In the genomic region with DNA sequence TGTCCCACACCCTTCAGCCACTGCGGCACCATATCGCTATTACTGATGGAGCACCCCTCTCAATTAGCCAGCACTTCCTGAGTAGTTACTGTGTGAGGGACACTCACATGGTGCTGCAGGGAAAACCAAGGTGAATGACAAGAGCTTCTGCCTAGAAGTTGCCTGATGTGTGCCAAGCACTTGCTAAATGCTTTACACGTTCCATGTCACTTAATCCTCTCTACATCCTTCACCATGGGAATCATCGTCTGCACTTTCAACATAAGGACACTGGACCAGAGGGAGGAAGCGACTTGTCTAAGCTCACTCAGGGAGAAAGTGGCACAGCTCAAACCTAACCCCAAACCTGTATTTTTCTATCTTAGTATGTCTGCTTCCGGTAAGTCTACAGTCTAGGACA, we compare ENCODE assay signal across 32 cellular contexts.
"Had no signal": no experiment of that assay in that cellular context is flagged by ENCODE, and none has a peak within 500 bp of the region (broad histone marks: within the 10 kb centered on the region; RNA-seq: fewer than 3 reads in every experiment).

No MANE protein-coding gene starts in this region.

- H3K4me1 ChIP-seq: adrenal gland, ascending aorta, body of pancreas, breast epithelium had no signal

- ATAC-seq: activated naive CD4-positive, alpha-beta T cell treated with anti-CD3 and anti-CD28 coated beads, Interleukin-2, amount 50 U/mL, for 72 hours; activated naive CD8-positive, alpha-beta T cell treated with anti-CD3 and anti-CD28 coated beads, Interleukin-2, amount 50 U/mL, for 24 hours; activated T-cell treated with anti-CD3 and anti-CD28 coated beads, Interleukin-2, amount 50 U/mL, for 4 hours; activated T-cell treated with anti-CD3 and anti-CD28 coated beads, Interleukin-2, amount 50 U/mL, for 72 hours; activated T-helper 17 cell treated with anti-CD3 and anti-CD28 coated beads, Interleukin-2, amount 50 U/mL, for 72 hours; body of pancreas had no signal

- H3K27ac ChIP-seq: adrenal gland, ascending aorta, body of pancreas, brain microvascular endothelial cell, breast epithelium, cardiac muscle cell had no signal

- H3K27me3 ChIP-seq: adrenal gland, ascending aorta, body of pancreas, brain microvascular endothelial cell, breast epithelium, cardiac muscle cell had no signal

- H3K36me3 ChIP-seq: adrenal gland, ascending aorta, brain microvascular endothelial cell, breast epithelium, cardiac muscle cell had no signal

- DNase-seq: activated effector memory CD4-positive, alpha-beta T cell treated with anti-CD3 and anti-CD28 coated beads, Interleukin-2, amount 50 U/mL, for 16 hours; activated effector memory CD4-positive, alpha-beta T cell treated with Interleukin-2 at 50 U/mL for 16 hours; activated gamma-delta T cell; activated gamma-delta T cell treated with Interleukin-2 at 50 U/mL for 16 hours; activated naive CD4-positive, alpha-beta T cell; activated naive CD4-positive, alpha-beta T cell treated with anti-CD3 and anti-CD28 coated beads for 36 hours; activated naive CD4-positive, alpha-beta T cell treated with anti-CD3 and anti-CD28 coated beads, Interleukin-2, amount 10 ng/mL, durations not matched to agents 7 days and 5 days; activated naive CD4-positive, alpha-beta T cell treated with anti-CD3 and anti-CD28 coated beads, Interleukin-2, amount 50 U/mL, for 16 hours; activated naive CD4-positive, alpha-beta T cell treated with Interleukin-2 at 50 U/mL for 16 hours; activated naive CD8-positive, alpha-beta T cell treated with anti-CD3 and anti-CD28 coated beads for 36 hours; activated naive CD8-positive, alpha-beta T cell treated with anti-CD3 and anti-CD28 coated beads, Interleukin-2, amount 10 ng/mL, durations not matched to agents 7 days and 5 days; activated naive CD8-positive, alpha-beta T cell treated with anti-CD3 and anti-CD28 coated beads, Interleukin-2, amount 50 U/mL, for 24 hours; activated T-cell treated with anti-CD3 and anti-CD28 coated beads for 4 hours; activated T-cell treated with anti-CD3 and anti-CD28 coated beads, Interleukin-2, amount 50 U/mL, for 1 hour; activated T-cell treated with anti-CD3 and anti-CD28 coated beads, Interleukin-2, amount 50 U/mL, for 24 hours; activated T-cell treated with anti-CD3 and anti-CD28 coated beads, Interleukin-2, amount 50 U/mL, for 4 hours; activated T-cell treated with anti-CD3 and anti-CD28 coated beads, Interleukin-2, amount 50 U/mL, for 48 hours; activated T-cell treated with anti-CD3 and anti-CD28 coated beads, Interleukin-2, amount 50 U/mL, for 72 hours; adrenal gland; amniotic stem cell; amygdala; anterior cingulate cortex; aorta; body of pancreas; brain microvascular endothelial cell; caudate nucleus; central memory CD4-positive, alpha-beta T cell had no signal

- H3K9me3 ChIP-seq: adrenal gland, ascending aorta, body of pancreas, breast epithelium had no signal

- H3K4me3 ChIP-seq: adrenal gland, ascending aorta, body of pancreas, breast epithelium, cardiac muscle cell had no signal
